18 cellular contexts compared by ENCODE assay signal in genomic region chr2:239201531-239201876, GRCh38.
A peak's percentile ranks its signal among the peaks of the same experiment; 100 is the strongest.
DNase-seq lines count a peak whose midpoint lies in the region; ATAC-seq, FAIRE-seq and TF ChIP-seq lines count a peak whose summit lies in the region.
"Had no signal": no experiment of that assay in that cellular context is flagged by ENCODE, and none has a peak within 500 bp of the region (broad histone marks: within the 10 kb centered on the region; RNA-seq: fewer than 3 reads in every experiment).

No MANE protein-coding gene starts in this region.

- peaks cover 8% of the 10 kb centered on the region for H3K4me1 Mint-ChIP-seq in MCF 10A (ENCODE audit: insufficient read depth, unreplicated experiment)
- peaks cover 42% of the 10 kb centered on the region for H3K4me1 Mint-ChIP-seq in glutamatergic neuron (ENCODE audit: low read depth, unreplicated experiment)

- 55 to 59% methylated on average over 6 of the region's 6 CpGs for WGBS in pancreas, 2 donors

- CTCF ChIA-PET in MCF 10A (lab: Yijun Ruan, JAX), result no interaction called here

- H3K27me3 Mint-ChIP-seq in MCF 10A (ENCODE audit: insufficient read depth, unreplicated experiment), result no peaks in the 10 kb centered on the region
- H3K27me3 Mint-ChIP-seq in glutamatergic neuron (ENCODE audit: unreplicated experiment), result peaks cover 5% of the 10 kb centered on the region
- H3K27me3 Mint-ChIP-seq: effector memory CD8-positive, alpha-beta T cell; naive B cell; stimulated activated naive B cell treated with anti-CD40 and anti-IgM and Interleukin-4, amounts not matched to agents 10 μg/mL and 1 μg/mL and 100 μg/mL, for 72 hours had no signal

- H3K27ac Mint-ChIP-seq in MCF 10A (ENCODE audit: low read depth, unreplicated experiment) (no peak overlapping the region), glutamatergic neuron (ENCODE audit: unreplicated experiment) (no peak overlapping the region)
- H3K27ac Mint-ChIP-seq: stimulated activated naive B cell treated with anti-CD40 and anti-IgM and Interleukin-4, amounts not matched to agents 10 μg/mL and 1 μg/mL and 100 μg/mL, for 72 hours; T-helper 2 cell treated with Interferon-gamma antibody and Interleukin-4, amounts not matched to agents 5 μg/mL and 100 μg/mL, for 36 hours had no signal

- H3K4me3 Mint-ChIP-seq in MCF 10A (ENCODE audit: unreplicated experiment) (no peak overlapping the region), glutamatergic neuron (ENCODE audit: unreplicated experiment) (no peak overlapping the region)
- H3K4me3 Mint-ChIP-seq: effector memory CD8-positive, alpha-beta T cell; naive B cell; stimulated activated naive B cell treated with anti-CD40 and anti-IgM and Interleukin-4, amounts not matched to agents 10 μg/mL and 1 μg/mL and 100 μg/mL, for 72 hours; T-helper 2 cell treated with Interferon-gamma antibody and Interleukin-4, amounts not matched to agents 5 μg/mL and 100 μg/mL, for 36 hours had no signal

- peak overlapping the region; percentile 43 to 45 for H3K27ac ChIP-seq in breast epithelium
- H3K27ac ChIP-seq in pancreas, result peak overlapping the region in 3 of 4 donors; percentile 3 to 37 (median 31)

- H3K9me3 ChIP-seq in breast epithelium (no peaks in the 10 kb centered on the region), pancreas (no peaks in the 10 kb centered on the region)

- FAIRE-seq in pancreas (lab: Jason Lieb, UNC), result no peak
- FAIRE-seq: A204.1 had no signal

- H3K4me1 ChIP-seq in breast epithelium, result no peaks in the 10 kb centered on the region
- H3K4me1 ChIP-seq in pancreas, result no peaks in the 10 kb centered on the region

- H3K36me3 ChIP-seq in breast epithelium (no peaks in the 10 kb centered on the region), pancreas (no peaks in the 10 kb centered on the region)

- DNase-seq in breast epithelium (ENCODE audit: low spot score in 2 of 2) (peak in 1 of 2 donors; percentile 50), MCF 10A (ENCODE audit: unreplicated experiment) (no peak), glutamatergic neuron (peak; percentile 11), pancreas (peak in 1 of 6 donors; percentile 61), NCI-H1105 (lab: John Stamatoyannopoulos, UW) (no peak), GM19238 (ENCODE audit: insufficient read length, low spot score) (no peak), NCI-H69 (lab: John Stamatoyannopoulos, UW) (no peak)
- DNase-seq in activated CD4-positive, CD25-positive, alpha-beta regulatory T cell (lab: John Stamatoyannopoulos, UW), result no peak
- DNase-seq: activated CD4-positive, alpha-beta T cell treated with anti-CD3 and anti-CD28 coated beads, Interleukin-2, amount 50 U/mL, for 4 hours; effector memory CD8-positive, alpha-beta T cell; kidney glomerular epithelial cell; naive B cell; NCI-H2081; NCI-H82; stimulated activated CD4-positive, alpha-beta T cell treated with anti-CD3 and anti-CD28 coated beads, Interleukin-4, amount 100 ng/mL, for 4 hours; stimulated activated naive B cell treated with anti-CD40 and anti-IgM and Interleukin-4, amounts not matched to agents 10 μg/mL and 1 μg/mL and 100 μg/mL, for 72 hours had no signal

- no peaks in the 10 kb centered on the region for H3K9me3 Mint-ChIP-seq in MCF 10A (ENCODE audit: unreplicated experiment)
- peaks cover 4% of the 10 kb centered on the region for H3K9me3 Mint-ChIP-seq in glutamatergic neuron (ENCODE audit: unreplicated experiment)
- H3K9me3 Mint-ChIP-seq: effector memory CD8-positive, alpha-beta T cell; naive B cell; stimulated activated naive B cell treated with anti-CD40 and anti-IgM and Interleukin-4, amounts not matched to agents 10 μg/mL and 1 μg/mL and 100 μg/mL, for 72 hours; T-helper 2 cell treated with Interferon-gamma antibody and Interleukin-4, amounts not matched to agents 5 μg/mL and 100 μg/mL, for 36 hours had no signal

- H3K36me3 Mint-ChIP-seq in MCF 10A (ENCODE audit: insufficient read depth, unreplicated experiment), result no peaks in the 10 kb centered on the region
- peaks cover 5% of the 10 kb centered on the region for H3K36me3 Mint-ChIP-seq in glutamatergic neuron (ENCODE audit: unreplicated experiment)

- ATAC-seq in pancreas, result peak in 3 of 4 donors; percentile 55 to 89 (median 73)
- ATAC-seq: effector memory CD8-positive, alpha-beta T cell; stimulated activated naive B cell treated with anti-CD40 and anti-IgM and Interleukin-4, amounts not matched to agents 10 μg/mL and 1 μg/mL and 100 μg/mL, for 72 hours had no signal

- TF ChIP-seq POLR2A in breast epithelium (IDR thresholded peaks at IDR 0.05), result no peak

- POLR2A ChIA-PET in MCF 10A (lab: Yijun Ruan, JAX), result no interaction called here

- intact Hi-C loops in breast epithelium (cut with DNase I; ENCODE audit: low total_unique reads), result no loop called here
- intact Hi-C loops in MCF 10A (cut with micrococcal nuclease), result no loop called here
- intact Hi-C loops in pancreas (cut with DNase I), result no loop called here

- H3K4me3 ChIP-seq in breast epithelium (peak overlapping the region in 2 of 3 donors; percentile 5 to 30), pancreas (no peak overlapping the region)

- TF ChIP-seq CTCF in breast epithelium (IDR thresholded peaks at IDR 0.05) (no peak), MCF 10A (IDR thresholded peaks at IDR 0.05; ENCODE audit: unreplicated experiment) (no peak), glutamatergic neuron (IDR thresholded peaks at IDR 0.05; ENCODE audit: partially characterized antibody, unreplicated experiment) (no peak), pancreas (IDR thresholded peaks at IDR 0.05) (no peak)

- no TSS peak for BruUV-seq in MCF 10A (replicated peaks; lab: Mats Ljungman, UMichigan)

- no peaks in the 10 kb centered on the region for H3K27me3 ChIP-seq in breast epithelium
- H3K27me3 ChIP-seq in pancreas, result no peaks in the 10 kb centered on the region

Comparison
In these comparisons a context has a peak if more than half of its experiments do, and no peak if none do; other contexts are left out.
1. H3K4me3 ChIP-seq: peak in breast epithelium (2 of 3); none in pancreas (0 of 4).